ENCODE assay signal across 8 cellular contexts in the genomic region with DNA sequence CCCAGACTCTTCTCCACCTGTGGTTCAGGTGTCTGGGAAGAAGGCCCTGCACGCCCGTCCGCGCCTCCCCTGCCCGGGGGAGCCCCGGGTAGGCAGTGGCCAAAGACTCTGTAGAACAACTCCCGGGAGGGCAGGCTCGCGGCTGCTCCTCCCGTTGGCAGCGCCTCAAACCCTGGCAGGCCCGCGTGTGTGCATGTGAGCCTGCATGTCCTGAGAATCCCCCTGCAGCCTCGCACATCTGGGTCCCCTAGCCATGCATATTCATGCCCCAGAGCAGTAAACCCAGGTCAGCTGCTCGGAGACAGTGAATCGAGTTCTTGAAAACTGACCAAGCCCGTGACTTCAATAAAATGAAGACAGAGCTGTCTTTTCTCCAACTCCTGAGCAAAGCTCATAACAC.
DNase-seq lines count a peak whose midpoint lies in the region; ATAC-seq and TF ChIP-seq lines count a peak whose summit lies in the region.

No MANE protein-coding gene starts in this region.

- H3K9ac ChIP-seq in HUES6 (ENCODE audit: low read length), result peak overlapping the region; percentile 54

- H3K9me3 ChIP-seq in HUES6 (ENCODE audit: control insufficient read depth, insufficient read depth, low read depth, low read length), result no peaks in the 10 kb centered on the region

- no peaks in the 10 kb centered on the region for H3K36me3 ChIP-seq in HUES6 (ENCODE audit: control insufficient read depth, insufficient read depth, low read length)

- ATAC-seq in GM19455 (IDR thresholded peaks at IDR 0.05; ENCODE audit: unreplicated experiment), result peak; percentile 43

- H3K27ac ChIP-seq in HUES6 (ENCODE audit: low read depth, low read length), result no peak overlapping the region; the same call in 1 of the 2 replicates

- H3K27me3 ChIP-seq in HUES6 (ENCODE audit: control insufficient read depth, insufficient read depth, low read length), result peaks cover 25% of the 10 kb centered on the region; the same call in 1 of the 2 replicates

- H3K4me3 ChIP-seq in HUES6 (ENCODE audit: low read depth, low read length) (peak overlapping the region; percentile 56), retinal pigment epithelial cell (ENCODE audit: low read length) (peak overlapping the region; percentile 50)

- peaks cover 52% of the 10 kb centered on the region for H3K4me1 ChIP-seq in HUES6 (ENCODE audit: control insufficient read depth, insufficient read depth, low read length)

- peak; percentile 36 for DNase-seq in D341Med (ENCODE audit: low spot score)
- peak in 29 of 56 donors; percentile 6 to 63 (median 25) for DNase-seq in amygdala (lab: John Stamatoyannopoulos, UW)
- peak; percentile 56 for DNase-seq in hepatic stellate cell (ENCODE audit: low spot score)
- DNase-seq in retinal pigment epithelial cell (ENCODE audit: low read depth), result no peak
- no peak for DNase-seq in GDM1 (lab: John Stamatoyannopoulos, UW)
- DNase-seq in cortex of kidney (lab: John Stamatoyannopoulos, UW), result no peak

- TF ChIP-seq CTCF in retinal pigment epithelial cell (conservative IDR thresholded peaks at IDR 0.05; ENCODE audit: low read depth, low read length), result no peak

Comparison
In these comparisons a context has a peak if more than half of its experiments do, and no peak if none do; other contexts are left out.
1. DNase-seq: peak in D341Med (single experiment), amygdala (29 of 56) and hepatic stellate cell (single experiment); none in retinal pigment epithelial cell (single experiment), GDM1 (single experiment) and cortex of kidney (single experiment).